ENCODE assay signal across 16 cellular contexts in the genomic region with DNA sequence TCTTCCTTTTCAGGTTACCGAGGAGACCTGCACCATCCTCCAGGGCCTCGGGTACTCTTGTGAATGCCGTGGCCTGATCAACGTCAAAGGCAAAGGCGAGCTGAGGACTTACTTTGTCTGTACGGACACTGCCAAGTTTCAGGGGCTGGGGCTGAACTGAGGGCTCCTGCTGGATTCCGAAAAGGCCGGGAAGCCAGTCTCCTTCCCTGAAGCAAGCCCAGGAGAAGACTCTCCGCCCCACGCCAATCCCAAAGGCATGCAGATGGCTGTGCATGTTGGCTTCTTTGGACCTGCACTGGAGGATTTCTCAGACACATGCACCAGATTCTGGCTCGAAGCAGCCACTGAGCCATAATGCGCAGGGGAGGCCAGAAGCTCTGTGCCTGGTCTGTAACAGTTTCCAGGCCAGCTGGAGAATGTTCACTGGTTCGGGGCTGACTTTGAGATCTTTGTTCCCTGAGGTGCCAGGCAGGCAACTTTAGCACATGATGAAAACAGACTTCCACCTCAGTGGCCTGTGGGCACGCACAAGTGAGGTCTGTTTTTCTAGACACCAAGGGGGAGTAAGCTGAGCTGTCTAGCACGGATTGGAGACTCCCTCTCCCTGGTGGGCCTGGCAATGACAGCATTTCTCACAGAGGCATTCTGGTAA. TPM values are rescaled to one million over a fixed set of nuclear protein-coding genes. Genes with fewer than 3 reads are reported as not detected.
DNase-seq lines count a peak whose midpoint lies in the region; ATAC-seq and TF ChIP-seq lines count a peak whose summit lies in the region.
"Had no signal": no experiment of that assay in that cellular context is flagged by ENCODE, and none has a peak within 500 bp of the region (broad histone marks: within the 10 kb centered on the region; RNA-seq: fewer than 3 reads in every experiment).

No MANE protein-coding gene starts in this region.

- H3K27me3 Mint-ChIP-seq in T-helper 2 cell treated with Interferon-gamma antibody and Interleukin-4, amounts not matched to agents 5 μg/mL and 100 μg/mL, for 36 hours (ENCODE audit: low read depth), result no peaks in the 10 kb centered on the region
- no peaks in the 10 kb centered on the region for H3K27me3 Mint-ChIP-seq in activated CD8-positive, alpha-beta T cell treated with anti-CD3 and anti-CD28 coated beads, Interleukin-2, amount 10 ng/mL, durations not matched to agents 7 days and 5 days (ENCODE audit: low read depth)

- intact Hi-C loops in left ventricle myocardium superior (cut with micrococcal nuclease), result no loop called here

- ATAC-seq in activated CD8-positive, alpha-beta T cell treated with anti-CD3 and anti-CD28 coated beads, Interleukin-2, amount 10 ng/mL, durations not matched to agents 7 days and 5 days, result no peak
- ATAC-seq in left ventricle myocardium superior (peak; percentile 14), GM21576 (IDR thresholded peaks at IDR 0.05; ENCODE audit: unreplicated experiment) (no peak)
- ATAC-seq: GM23338 had no signal

- H3K4me1 ChIP-seq in smooth muscle cell (ENCODE audit: low read depth), result peaks cover 5% of the 10 kb centered on the region
- H3K4me1 ChIP-seq: neural progenitor cell had no signal

- POLR2A ChIA-PET in activated CD8-positive, alpha-beta T cell treated with anti-CD3 and anti-CD28 coated beads, Interleukin-2, amount 10 ng/mL, durations not matched to agents 7 days and 5 days (lab: Charles Lee), result interaction anchor here (1.4 kb wide), 1 partner anchor 40 kb away, joined by 3 read pairs; no protein-coding TSS in a partner anchor

- peaks cover 36% of the 10 kb centered on the region for H3F3A ChIP-seq in smooth muscle cell (ENCODE audit: low read depth)

- H3K36me3 ChIP-seq in smooth muscle cell (ENCODE audit: low read depth), result peaks cover 11% of the 10 kb centered on the region

- TF ChIP-seq CTCF in smooth muscle cell (IDR thresholded peaks at IDR 0.05; ENCODE audit: borderline replicate concordance, insufficient read depth, poor library complexity, severe bottlenecking), result no peak

- H3K4me2 ChIP-seq in smooth muscle cell, result no peak overlapping the region
- H3K4me2 ChIP-seq: GM23338, neural progenitor cell had no signal

- no peaks in the 10 kb centered on the region for H3K79me2 ChIP-seq in smooth muscle cell (ENCODE audit: low read depth)

- no peaks in the 10 kb centered on the region for H3K9me3 ChIP-seq in smooth muscle cell (replicated peaks; ENCODE audit: low read depth)
- H3K9me3 ChIP-seq: tibial nerve had no signal

- no peak overlapping the region for H3K4me3 ChIP-seq in smooth muscle cell
- H3K4me3 ChIP-seq: GM23338, neural progenitor cell, tibial nerve had no signal

- H3K27ac ChIP-seq in smooth muscle cell (ENCODE audit: low read depth), result peak overlapping the region; percentile 86
- H3K27ac ChIP-seq: brain microvascular endothelial cell, neural progenitor cell had no signal

- no peaks in the 10 kb centered on the region for H3K27me3 ChIP-seq in smooth muscle cell (ENCODE audit: low read depth)
- H3K27me3 ChIP-seq: brain microvascular endothelial cell, neural progenitor cell, tibial nerve had no signal

- H2AFZ ChIP-seq in smooth muscle cell (ENCODE audit: low read depth), result no peak overlapping the region
- H2AFZ ChIP-seq: GM23338, neural progenitor cell had no signal

- no peak for DNase-seq in T-helper 2 cell treated with Interferon-gamma antibody and Interleukin-4, amounts not matched to agents 5 μg/mL and 100 μg/mL, for 36 hours (ENCODE audit: low spot score)
- DNase-seq in T-helper 2 cell (no peak), left ventricle myocardium superior (no peak), smooth muscle cell (lab: John Stamatoyannopoulos, UW; ENCODE audit: unreplicated experiment) (no peak), HK-2 (ENCODE audit: unreplicated experiment) (no peak), NCI-H226 (no peak)
- DNase-seq in activated CD8-positive, alpha-beta T cell treated with anti-CD3 and anti-CD28 coated beads, Interleukin-2, amount 10 ng/mL, durations not matched to agents 7 days and 5 days, result no peak
- DNase-seq: 8988T, brain microvascular endothelial cell, KG1, NCI-H2227 treated with DMSO at 0.1 percent for 48 hours, SHP77 treated with DMSO at 0.1 percent for 48 hours had no signal

- no peaks in the 10 kb centered on the region for H3K9me3 Mint-ChIP-seq in T-helper 2 cell treated with Interferon-gamma antibody and Interleukin-4, amounts not matched to agents 5 μg/mL and 100 μg/mL, for 36 hours
- H3K9me3 Mint-ChIP-seq in activated CD8-positive, alpha-beta T cell treated with anti-CD3 and anti-CD28 coated beads, Interleukin-2, amount 10 ng/mL, durations not matched to agents 7 days and 5 days (ENCODE audit: insufficient read depth), result no peaks in the 10 kb centered on the region
- H3K9me3 Mint-ChIP-seq: GM23338, neural progenitor cell had no signal

- H3K4me3 Mint-ChIP-seq in T-helper 2 cell treated with Interferon-gamma antibody and Interleukin-4, amounts not matched to agents 5 μg/mL and 100 μg/mL, for 36 hours, result no peak overlapping the region
- no peak overlapping the region for H3K4me3 Mint-ChIP-seq in activated CD8-positive, alpha-beta T cell treated with anti-CD3 and anti-CD28 coated beads, Interleukin-2, amount 10 ng/mL, durations not matched to agents 7 days and 5 days
- H3K4me3 Mint-ChIP-seq: GM23338, neural progenitor cell had no signal

- H3K9ac ChIP-seq in smooth muscle cell (ENCODE audit: low read depth), result peak overlapping the region; percentile 35
- H3K9ac ChIP-seq: neural progenitor cell had no signal

- peak overlapping the region; percentile 47 for H3K27ac Mint-ChIP-seq in T-helper 2 cell treated with Interferon-gamma antibody and Interleukin-4, amounts not matched to agents 5 μg/mL and 100 μg/mL, for 36 hours
- peak overlapping the region; percentile 74 for H3K27ac Mint-ChIP-seq in activated CD8-positive, alpha-beta T cell treated with anti-CD3 and anti-CD28 coated beads, Interleukin-2, amount 10 ng/mL, durations not matched to agents 7 days and 5 days
- H3K27ac Mint-ChIP-seq: GM23338 had no signal

- CTCF ChIA-PET in activated CD8-positive, alpha-beta T cell treated with anti-CD3 and anti-CD28 coated beads, Interleukin-2, amount 10 ng/mL, durations not matched to agents 7 days and 5 days (lab: Charles Lee), result interaction anchor here (0.8 to 4.8 kb wide), 7 partner anchors 10 to 290 kb away, joined by 3 to 32 read pairs (median 4); partner anchors contain the start of gene CNEP1R1

- peaks cover 72% of the 10 kb centered on the region for H3K36me3 Mint-ChIP-seq in T-helper 2 cell treated with Interferon-gamma antibody and Interleukin-4, amounts not matched to agents 5 μg/mL and 100 μg/mL, for 36 hours (ENCODE audit: low read depth)
- H3K36me3 Mint-ChIP-seq in activated CD8-positive, alpha-beta T cell treated with anti-CD3 and anti-CD28 coated beads, Interleukin-2, amount 10 ng/mL, durations not matched to agents 7 days and 5 days (ENCODE audit: low read depth), result peaks cover 74% of the 10 kb centered on the region

- WGBS in smooth muscle cell (ENCODE audit: low lambda C conversion rate), result 68% methylated on average over 15 of the region's 15 CpGs

- H3K4me1 Mint-ChIP-seq in T-helper 2 cell treated with Interferon-gamma antibody and Interleukin-4, amounts not matched to agents 5 μg/mL and 100 μg/mL, for 36 hours (ENCODE audit: low read depth), result peaks cover 13% of the 10 kb centered on the region
- H3K4me1 Mint-ChIP-seq in activated CD8-positive, alpha-beta T cell treated with anti-CD3 and anti-CD28 coated beads, Interleukin-2, amount 10 ng/mL, durations not matched to agents 7 days and 5 days (ENCODE audit: low read depth), result peaks cover 43% of the 10 kb centered on the region
- H3K4me1 Mint-ChIP-seq: GM23338 had no signal

- no peaks in the 10 kb centered on the region for H4K20me1 ChIP-seq in smooth muscle cell (ENCODE audit: low read depth)

RNA-seq across cellular contexts. Expression of gene ADCY7, which starts 49.1 kb away (rescaled TPM):
- 100 to 1,000 TPM; 214 to 225 TPM for total RNA-seq in activated CD8-positive, alpha-beta T cell treated with anti-CD3 and anti-CD28 coated beads, Interleukin-2, amount 10 ng/mL, durations not matched to agents 7 days and 5 days
- total RNA-seq in left ventricle myocardium superior, result 8.3 TPM
- 31.6 and 37.1 TPM in 2 replicates for total RNA-seq in smooth muscle cell
- polyA plus RNA-seq in smooth muscle cell, result 28.1 and 30.7 TPM in 2 replicates

RNA-seq across cellular contexts. Expression of gene BRD7, which starts 53.3 kb away (rescaled TPM):
- 10 to 100 TPM; 88.9 to 90.4 TPM for total RNA-seq in activated CD8-positive, alpha-beta T cell treated with anti-CD3 and anti-CD28 coated beads, Interleukin-2, amount 10 ng/mL, durations not matched to agents 7 days and 5 days
- total RNA-seq in left ventricle myocardium superior (46.7 TPM), smooth muscle cell (37.2 and 40.4 TPM in 2 replicates)
- 33.9 and 36.2 TPM in 2 replicates for polyA plus RNA-seq in smooth muscle cell
